21 cellular contexts compared by ENCODE assay signal in genomic region chr6:116714296-116714695, GRCh38. TPM values are rescaled to one million over a fixed set of nuclear protein-coding genes. Genes with fewer than 3 reads are reported as not detected.
"Had no signal": no experiment of that assay in that cellular context is flagged by ENCODE, and none has a peak within 500 bp of the region (broad histone marks: within the 10 kb centered on the region; RNA-seq: fewer than 3 reads in every experiment).

No MANE protein-coding gene starts in this region.

- H3K27ac ChIP-seq: breast epithelium, gastrocnemius medialis, heart left ventricle, left lung, thyroid gland had no signal

- ATAC-seq: activated CD8-positive, alpha-beta T cell treated with anti-CD3 and anti-CD28 coated beads for 36 hours; esophagus mucosa; gastrocnemius medialis; heart left ventricle; left lung had no signal

- H3K27me3 Mint-ChIP-seq: activated B cell treated with CpG ODN at 0.5 μM for 24 hours; activated CD8-positive, alpha-beta T cell treated with anti-CD3 and anti-CD28 coated beads for 36 hours; activated naive CD4-positive, alpha-beta T cell treated with anti-CD3 and anti-CD28 coated beads, Interleukin-2, amount 10 ng/mL, durations not matched to agents 7 days and 5 days had no signal

- H3K9me3 ChIP-seq: breast epithelium, gastrocnemius medialis, left lung, thyroid gland had no signal

- H3K27ac Mint-ChIP-seq: activated B cell treated with CpG ODN at 0.5 μM for 24 hours; activated naive CD4-positive, alpha-beta T cell treated with anti-CD3 and anti-CD28 coated beads, Interleukin-2, amount 10 ng/mL, durations not matched to agents 7 days and 5 days; T-helper 2 cell treated with Interferon-gamma antibody and Interleukin-4, amounts not matched to agents 5 μg/mL and 100 μg/mL, for 36 hours had no signal

- H3K4me3 Mint-ChIP-seq: activated B cell treated with CpG ODN at 0.5 μM for 24 hours; activated CD8-positive, alpha-beta T cell treated with anti-CD3 and anti-CD28 coated beads for 36 hours; activated naive CD4-positive, alpha-beta T cell treated with anti-CD3 and anti-CD28 coated beads, Interleukin-2, amount 10 ng/mL, durations not matched to agents 7 days and 5 days; T-helper 2 cell treated with Interferon-gamma antibody and Interleukin-4, amounts not matched to agents 5 μg/mL and 100 μg/mL, for 36 hours had no signal

- H3K4me1 ChIP-seq: breast epithelium, gastrocnemius medialis, heart left ventricle, left lung, thyroid gland had no signal

- H3K4me1 Mint-ChIP-seq: activated naive CD4-positive, alpha-beta T cell treated with anti-CD3 and anti-CD28 coated beads, Interleukin-2, amount 10 ng/mL, durations not matched to agents 7 days and 5 days had no signal

- DNase-seq: activated B cell treated with CpG ODN at 0.5 μM for 24 hours; activated CD4-positive, alpha-beta T cell treated with anti-CD3 and anti-CD28 coated beads for 4 hours; activated CD8-positive, alpha-beta T cell treated with anti-CD3 and anti-CD28 coated beads for 36 hours; activated effector memory CD4-positive, alpha-beta T cell treated with Interleukin-2 at 50 U/mL for 16 hours; activated naive CD4-positive, alpha-beta T cell treated with anti-CD3 and anti-CD28 coated beads, Interleukin-2, amount 10 ng/mL, durations not matched to agents 7 days and 5 days; activated T-cell treated with anti-CD3 and anti-CD28 coated beads, Interleukin-2, amount 50 U/mL, for 1 hour; effector CD4-positive, alpha-beta T cell; gastrocnemius medialis; heart left ventricle; left lung; mammary epithelial cell; midbrain; occipital lobe; stimulated activated naive CD4-positive, alpha-beta T cell; thyroid gland had no signal

- H3K27me3 ChIP-seq: breast epithelium, gastrocnemius medialis, heart left ventricle, left lung, thyroid gland had no signal

- H3K9me3 Mint-ChIP-seq: activated B cell treated with CpG ODN at 0.5 μM for 24 hours; activated CD8-positive, alpha-beta T cell treated with anti-CD3 and anti-CD28 coated beads for 36 hours; activated naive CD4-positive, alpha-beta T cell treated with anti-CD3 and anti-CD28 coated beads, Interleukin-2, amount 10 ng/mL, durations not matched to agents 7 days and 5 days; T-helper 2 cell treated with Interferon-gamma antibody and Interleukin-4, amounts not matched to agents 5 μg/mL and 100 μg/mL, for 36 hours had no signal

- H3K4me3 ChIP-seq: breast epithelium, gastrocnemius medialis, heart left ventricle, left lung, thyroid gland had no signal

RNA-seq across cellular contexts. Expression of gene FAM162B, which starts 51.2 kb away (rescaled TPM):
- total RNA-seq: activated B cell treated with CpG ODN at 0.5 μM for 24 hours; activated CD8-positive, alpha-beta T cell treated with anti-CD3 and anti-CD28 coated beads for 36 hours; astrocyte; mammary epithelial cell; renal cortical epithelial cell had no signal
- polyA plus RNA-seq: mammary epithelial cell, neural cell had no signal
